ENCODE assay signal across 1 cellular context in the genomic region with DNA sequence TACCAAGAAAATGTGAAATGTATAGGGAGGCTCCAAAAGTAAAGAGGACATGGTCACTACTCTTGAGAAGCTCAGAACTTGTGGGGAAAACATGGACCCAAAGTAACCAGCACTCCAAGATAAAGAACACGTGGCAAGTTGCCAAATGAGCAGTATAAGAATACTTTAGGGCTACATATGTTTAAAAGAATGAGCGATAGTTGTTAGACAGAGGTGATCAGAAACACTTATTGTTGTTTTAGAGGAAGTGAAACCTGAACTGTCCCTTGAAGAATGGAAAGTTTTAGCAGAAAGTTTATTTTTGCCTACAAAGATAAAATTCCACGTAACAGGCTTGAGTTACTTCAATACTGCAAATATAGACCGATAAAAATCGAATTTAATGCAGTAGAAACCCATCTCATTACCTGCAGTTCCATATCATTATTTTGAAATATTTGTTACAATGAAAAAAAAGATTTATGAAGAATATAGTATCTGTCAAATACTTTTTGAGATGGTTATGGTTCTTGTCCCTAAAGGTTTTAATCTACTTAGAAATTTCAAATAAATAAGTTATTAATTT.
A peak's percentile ranks its signal among the peaks of the same experiment; 100 is the strongest.
TF ChIP-seq lines count a peak whose summit lies in the region.

No MANE protein-coding gene starts in this region.

TF ChIP-seq in GM12878, 131 proteins besides CTCF, POLR2A, EP300 and RAD21 (continued from another document and continues in another):
- TF ChIP-seq, protein P1, sequence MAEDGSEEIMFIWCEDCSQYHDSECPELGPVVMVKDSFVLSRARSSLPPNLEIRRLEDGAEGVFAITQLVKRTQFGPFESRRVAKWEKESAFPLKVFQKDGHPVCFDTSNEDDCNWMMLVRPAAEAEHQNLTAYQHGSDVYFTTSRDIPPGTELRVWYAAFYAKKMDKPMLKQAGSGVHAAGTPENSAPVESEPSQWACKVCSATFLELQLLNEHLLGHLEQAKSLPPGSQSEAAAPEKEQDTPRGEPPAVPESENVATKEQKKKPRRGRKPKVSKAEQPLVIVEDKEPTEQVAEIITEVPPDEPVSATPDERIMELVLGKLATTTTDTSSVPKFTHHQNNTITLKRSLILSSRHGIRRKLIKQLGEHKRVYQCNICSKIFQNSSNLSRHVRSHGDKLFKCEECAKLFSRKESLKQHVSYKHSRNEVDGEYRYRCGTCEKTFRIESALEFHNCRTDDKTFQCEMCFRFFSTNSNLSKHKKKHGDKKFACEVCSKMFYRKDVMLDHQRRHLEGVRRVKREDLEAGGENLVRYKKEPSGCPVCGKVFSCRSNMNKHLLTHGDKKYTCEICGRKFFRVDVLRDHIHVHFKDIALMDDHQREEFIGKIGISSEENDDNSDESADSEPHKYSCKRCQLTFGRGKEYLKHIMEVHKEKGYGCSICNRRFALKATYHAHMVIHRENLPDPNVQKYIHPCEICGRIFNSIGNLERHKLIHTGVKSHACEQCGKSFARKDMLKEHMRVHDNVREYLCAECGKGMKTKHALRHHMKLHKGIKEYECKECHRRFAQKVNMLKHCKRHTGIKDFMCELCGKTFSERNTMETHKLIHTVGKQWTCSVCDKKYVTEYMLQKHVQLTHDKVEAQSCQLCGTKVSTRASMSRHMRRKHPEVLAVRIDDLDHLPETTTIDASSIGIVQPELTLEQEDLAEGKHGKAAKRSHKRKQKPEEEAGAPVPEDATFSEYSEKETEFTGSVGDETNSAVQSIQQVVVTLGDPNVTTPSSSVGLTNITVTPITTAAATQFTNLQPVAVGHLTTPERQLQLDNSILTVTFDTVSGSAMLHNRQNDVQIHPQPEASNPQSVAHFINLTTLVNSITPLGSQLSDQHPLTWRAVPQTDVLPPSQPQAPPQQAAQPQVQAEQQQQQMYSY (CRISPR knock-in tag; IDR thresholded peaks at IDR 0.05) = no peak
- TF ChIP-seq, protein P2, sequence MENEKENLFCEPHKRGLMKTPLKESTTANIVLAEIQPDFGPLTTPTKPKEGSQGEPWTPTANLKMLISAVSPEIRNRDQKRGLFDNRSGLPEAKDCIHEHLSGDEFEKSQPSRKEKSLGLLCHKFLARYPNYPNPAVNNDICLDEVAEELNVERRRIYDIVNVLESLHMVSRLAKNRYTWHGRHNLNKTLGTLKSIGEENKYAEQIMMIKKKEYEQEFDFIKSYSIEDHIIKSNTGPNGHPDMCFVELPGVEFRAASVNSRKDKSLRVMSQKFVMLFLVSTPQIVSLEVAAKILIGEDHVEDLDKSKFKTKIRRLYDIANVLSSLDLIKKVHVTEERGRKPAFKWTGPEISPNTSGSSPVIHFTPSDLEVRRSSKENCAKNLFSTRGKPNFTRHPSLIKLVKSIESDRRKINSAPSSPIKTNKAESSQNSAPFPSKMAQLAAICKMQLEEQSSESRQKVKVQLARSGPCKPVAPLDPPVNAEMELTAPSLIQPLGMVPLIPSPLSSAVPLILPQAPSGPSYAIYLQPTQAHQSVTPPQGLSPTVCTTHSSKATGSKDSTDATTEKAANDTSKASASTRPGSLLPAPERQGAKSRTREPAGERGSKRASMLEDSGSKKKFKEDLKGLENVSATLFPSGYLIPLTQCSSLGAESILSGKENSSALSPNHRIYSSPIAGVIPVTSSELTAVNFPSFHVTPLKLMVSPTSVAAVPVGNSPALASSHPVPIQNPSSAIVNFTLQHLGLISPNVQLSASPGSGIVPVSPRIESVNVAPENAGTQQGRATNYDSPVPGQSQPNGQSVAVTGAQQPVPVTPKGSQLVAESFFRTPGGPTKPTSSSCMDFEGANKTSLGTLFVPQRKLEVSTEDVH (IDR thresholded peaks at IDR 0.05; ENCODE audit: low read depth, partially characterized antibody) = peak; percentile 35
- TF ChIP-seq FOXM1 (IDR thresholded peaks at IDR 0.05; ENCODE audit: low read depth, low read length) (no peak; the same call in 1 of the 2 replicates), RELA (IDR thresholded peaks at IDR 0.05; ENCODE audit: borderline replicate concordance, partially characterized antibody) (no peak), ASH2L (IDR thresholded peaks at IDR 0.05; ENCODE audit: borderline replicate concordance, low read depth) (no peak), BACH1 (IDR thresholded peaks at IDR 0.05; ENCODE audit: borderline replicate concordance) (peak; percentile 74; the same call in 1 of the 2 replicates), SMARCA5 (IDR thresholded peaks at IDR 0.05) (0 out of 2 replicates have a peak, but pooled peaks have one; percentile 27), MEF2B (IDR thresholded peaks at IDR 0.05; ENCODE audit: partially characterized antibody, poor library complexity, severe bottlenecking) (peak; percentile 90), CHD1 (IDR thresholded peaks at IDR 0.05; ENCODE audit: low read depth, low read length) (no peak), SPI1 (IDR thresholded peaks at IDR 0.05; ENCODE audit: borderline replicate concordance, insufficient read depth, low read depth, low read length) (peak; percentile 97), ZSCAN29 (IDR thresholded peaks at IDR 0.05) (peak; percentile 92), SRF (IDR thresholded peaks at IDR 0.05; ENCODE audit: low read depth in 2 of 2, low read length in 2 of 2) (no peak), IKZF1 (conservative IDR thresholded peaks at IDR 0.05) (peak; percentile 82), JUNB (IDR thresholded peaks at IDR 0.05) (no peak; the same call in 1 of the 2 replicates), BCL11A (IDR thresholded peaks at IDR 0.05; ENCODE audit: low read depth, low read length) (peak; percentile 77; the same call in 1 of the 2 replicates), LARP7 (IDR thresholded peaks at IDR 0.05) (no peak), MTA2 (IDR thresholded peaks at IDR 0.05; ENCODE audit: low read depth) (peak; percentile 90), MXI1 (IDR thresholded peaks at IDR 0.05; ENCODE audit: low read depth, low read length) (0 out of 2 replicates have a peak, but pooled peaks have one; percentile 21), IRF4 (IDR thresholded peaks at IDR 0.05; ENCODE audit: low read depth, low read length) (peak; percentile 73), FOXK2 (IDR thresholded peaks at IDR 0.05) (no peak), HDAC6 (IDR thresholded peaks at IDR 0.05; ENCODE audit: unreplicated experiment) (no peak), RB1 (IDR thresholded peaks at IDR 0.05; ENCODE audit: borderline replicate concordance) (no peak), TAF1 (IDR thresholded peaks at IDR 0.05; ENCODE audit: borderline replicate concordance, low read depth, low read length) (no peak), NFIC (IDR thresholded peaks at IDR 0.05; ENCODE audit: low read depth, low read length) (peak; percentile 81), BMI1 (IDR thresholded peaks at IDR 0.05; ENCODE audit: borderline replicate concordance) (peak; percentile 78), CBX5 (IDR thresholded peaks at IDR 0.05; ENCODE audit: low read depth) (0 out of 2 replicates have a peak, but pooled peaks have one; percentile 42), HCFC1 (IDR thresholded peaks at IDR 0.05; ENCODE audit: low read length) (no peak)
- TF ChIP-seq, protein P3, sequence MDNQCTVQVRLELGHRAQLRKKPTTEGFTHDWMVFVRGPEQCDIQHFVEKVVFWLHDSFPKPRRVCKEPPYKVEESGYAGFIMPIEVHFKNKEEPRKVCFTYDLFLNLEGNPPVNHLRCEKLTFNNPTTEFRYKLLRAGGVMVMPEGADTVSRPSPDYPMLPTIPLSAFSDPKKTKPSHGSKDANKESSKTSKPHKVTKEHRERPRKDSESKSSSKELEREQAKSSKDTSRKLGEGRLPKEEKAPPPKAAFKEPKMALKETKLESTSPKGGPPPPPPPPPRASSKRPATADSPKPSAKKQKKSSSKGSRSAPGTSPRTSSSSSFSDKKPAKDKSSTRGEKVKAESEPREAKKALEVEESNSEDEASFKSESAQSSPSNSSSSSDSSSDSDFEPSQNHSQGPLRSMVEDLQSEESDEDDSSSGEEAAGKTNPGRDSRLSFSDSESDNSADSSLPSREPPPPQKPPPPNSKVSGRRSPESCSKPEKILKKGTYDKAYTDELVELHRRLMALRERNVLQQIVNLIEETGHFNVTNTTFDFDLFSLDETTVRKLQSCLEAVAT (IDR thresholded peaks at IDR 0.05) = peak; percentile 49; the same call in 1 of the 2 replicates
- TF ChIP-seq, protein P4, sequence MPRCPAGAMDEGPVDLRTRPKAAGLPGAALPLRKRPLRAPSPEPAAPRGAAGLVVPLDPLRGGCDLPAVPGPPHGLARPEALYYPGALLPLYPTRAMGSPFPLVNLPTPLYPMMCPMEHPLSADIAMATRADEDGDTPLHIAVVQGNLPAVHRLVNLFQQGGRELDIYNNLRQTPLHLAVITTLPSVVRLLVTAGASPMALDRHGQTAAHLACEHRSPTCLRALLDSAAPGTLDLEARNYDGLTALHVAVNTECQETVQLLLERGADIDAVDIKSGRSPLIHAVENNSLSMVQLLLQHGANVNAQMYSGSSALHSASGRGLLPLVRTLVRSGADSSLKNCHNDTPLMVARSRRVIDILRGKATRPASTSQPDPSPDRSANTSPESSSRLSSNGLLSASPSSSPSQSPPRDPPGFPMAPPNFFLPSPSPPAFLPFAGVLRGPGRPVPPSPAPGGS (IDR thresholded peaks at IDR 0.05; ENCODE audit: borderline replicate concordance, insufficient read depth, low read depth, low read length, poor library complexity, severe bottlenecking) = no peak
- TF ChIP-seq, protein P5, sequence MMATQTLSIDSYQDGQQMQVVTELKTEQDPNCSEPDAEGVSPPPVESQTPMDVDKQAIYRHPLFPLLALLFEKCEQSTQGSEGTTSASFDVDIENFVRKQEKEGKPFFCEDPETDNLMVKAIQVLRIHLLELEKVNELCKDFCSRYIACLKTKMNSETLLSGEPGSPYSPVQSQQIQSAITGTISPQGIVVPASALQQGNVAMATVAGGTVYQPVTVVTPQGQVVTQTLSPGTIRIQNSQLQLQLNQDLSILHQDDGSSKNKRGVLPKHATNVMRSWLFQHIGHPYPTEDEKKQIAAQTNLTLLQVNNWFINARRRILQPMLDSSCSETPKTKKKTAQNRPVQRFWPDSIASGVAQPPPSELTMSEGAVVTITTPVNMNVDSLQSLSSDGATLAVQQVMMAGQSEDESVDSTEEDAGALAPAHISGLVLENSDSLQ (IDR thresholded peaks at IDR 0.05) = peak; percentile 25; the same call in 1 of the 2 replicates
- TF ChIP-seq, protein P6, sequence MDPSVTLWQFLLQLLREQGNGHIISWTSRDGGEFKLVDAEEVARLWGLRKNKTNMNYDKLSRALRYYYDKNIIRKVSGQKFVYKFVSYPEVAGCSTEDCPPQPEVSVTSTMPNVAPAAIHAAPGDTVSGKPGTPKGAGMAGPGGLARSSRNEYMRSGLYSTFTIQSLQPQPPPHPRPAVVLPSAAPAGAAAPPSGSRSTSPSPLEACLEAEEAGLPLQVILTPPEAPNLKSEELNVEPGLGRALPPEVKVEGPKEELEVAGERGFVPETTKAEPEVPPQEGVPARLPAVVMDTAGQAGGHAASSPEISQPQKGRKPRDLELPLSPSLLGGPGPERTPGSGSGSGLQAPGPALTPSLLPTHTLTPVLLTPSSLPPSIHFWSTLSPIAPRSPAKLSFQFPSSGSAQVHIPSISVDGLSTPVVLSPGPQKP (IDR thresholded peaks at IDR 0.05; ENCODE audit: low read depth, low read length) = no peak
- TF ChIP-seq, protein P7, sequence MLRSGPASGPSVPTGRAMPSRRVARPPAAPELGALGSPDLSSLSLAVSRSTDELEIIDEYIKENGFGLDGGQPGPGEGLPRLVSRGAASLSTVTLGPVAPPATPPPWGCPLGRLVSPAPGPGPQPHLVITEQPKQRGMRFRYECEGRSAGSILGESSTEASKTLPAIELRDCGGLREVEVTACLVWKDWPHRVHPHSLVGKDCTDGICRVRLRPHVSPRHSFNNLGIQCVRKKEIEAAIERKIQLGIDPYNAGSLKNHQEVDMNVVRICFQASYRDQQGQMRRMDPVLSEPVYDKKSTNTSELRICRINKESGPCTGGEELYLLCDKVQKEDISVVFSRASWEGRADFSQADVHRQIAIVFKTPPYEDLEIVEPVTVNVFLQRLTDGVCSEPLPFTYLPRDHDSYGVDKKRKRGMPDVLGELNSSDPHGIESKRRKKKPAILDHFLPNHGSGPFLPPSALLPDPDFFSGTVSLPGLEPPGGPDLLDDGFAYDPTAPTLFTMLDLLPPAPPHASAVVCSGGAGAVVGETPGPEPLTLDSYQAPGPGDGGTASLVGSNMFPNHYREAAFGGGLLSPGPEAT (IDR thresholded peaks at IDR 0.05; ENCODE audit: low read depth) = peak; percentile 93
- TF ChIP-seq, protein P8, sequence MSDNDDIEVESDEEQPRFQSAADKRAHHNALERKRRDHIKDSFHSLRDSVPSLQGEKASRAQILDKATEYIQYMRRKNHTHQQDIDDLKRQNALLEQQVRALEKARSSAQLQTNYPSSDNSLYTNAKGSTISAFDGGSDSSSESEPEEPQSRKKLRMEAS (IDR thresholded peaks at IDR 0.05; ENCODE audit: low read depth, low read length) = no peak
- TF ChIP-seq, protein P9, sequence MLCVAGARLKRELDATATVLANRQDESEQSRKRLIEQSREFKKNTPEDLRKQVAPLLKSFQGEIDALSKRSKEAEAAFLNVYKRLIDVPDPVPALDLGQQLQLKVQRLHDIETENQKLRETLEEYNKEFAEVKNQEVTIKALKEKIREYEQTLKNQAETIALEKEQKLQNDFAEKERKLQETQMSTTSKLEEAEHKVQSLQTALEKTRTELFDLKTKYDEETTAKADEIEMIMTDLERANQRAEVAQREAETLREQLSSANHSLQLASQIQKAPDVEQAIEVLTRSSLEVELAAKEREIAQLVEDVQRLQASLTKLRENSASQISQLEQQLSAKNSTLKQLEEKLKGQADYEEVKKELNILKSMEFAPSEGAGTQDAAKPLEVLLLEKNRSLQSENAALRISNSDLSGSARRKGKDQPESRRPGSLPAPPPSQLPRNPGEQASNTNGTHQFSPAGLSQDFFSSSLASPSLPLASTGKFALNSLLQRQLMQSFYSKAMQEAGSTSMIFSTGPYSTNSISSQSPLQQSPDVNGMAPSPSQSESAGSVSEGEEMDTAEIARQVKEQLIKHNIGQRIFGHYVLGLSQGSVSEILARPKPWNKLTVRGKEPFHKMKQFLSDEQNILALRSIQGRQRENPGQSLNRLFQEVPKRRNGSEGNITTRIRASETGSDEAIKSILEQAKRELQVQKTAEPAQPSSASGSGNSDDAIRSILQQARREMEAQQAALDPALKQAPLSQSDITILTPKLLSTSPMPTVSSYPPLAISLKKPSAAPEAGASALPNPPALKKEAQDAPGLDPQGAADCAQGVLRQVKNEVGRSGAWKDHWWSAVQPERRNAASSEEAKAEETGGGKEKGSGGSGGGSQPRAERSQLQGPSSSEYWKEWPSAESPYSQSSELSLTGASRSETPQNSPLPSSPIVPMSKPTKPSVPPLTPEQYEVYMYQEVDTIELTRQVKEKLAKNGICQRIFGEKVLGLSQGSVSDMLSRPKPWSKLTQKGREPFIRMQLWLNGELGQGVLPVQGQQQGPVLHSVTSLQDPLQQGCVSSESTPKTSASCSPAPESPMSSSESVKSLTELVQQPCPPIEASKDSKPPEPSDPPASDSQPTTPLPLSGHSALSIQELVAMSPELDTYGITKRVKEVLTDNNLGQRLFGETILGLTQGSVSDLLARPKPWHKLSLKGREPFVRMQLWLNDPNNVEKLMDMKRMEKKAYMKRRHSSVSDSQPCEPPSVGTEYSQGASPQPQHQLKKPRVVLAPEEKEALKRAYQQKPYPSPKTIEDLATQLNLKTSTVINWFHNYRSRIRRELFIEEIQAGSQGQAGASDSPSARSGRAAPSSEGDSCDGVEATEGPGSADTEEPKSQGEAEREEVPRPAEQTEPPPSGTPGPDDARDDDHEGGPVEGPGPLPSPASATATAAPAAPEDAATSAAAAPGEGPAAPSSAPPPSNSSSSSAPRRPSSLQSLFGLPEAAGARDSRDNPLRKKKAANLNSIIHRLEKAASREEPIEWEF (IDR thresholded peaks at IDR 0.05; ENCODE audit: insufficient replicate concordance, low read depth, low read length) = peak; percentile 83
